ENCODE assay signal across 1 cellular context in the genomic region with DNA sequence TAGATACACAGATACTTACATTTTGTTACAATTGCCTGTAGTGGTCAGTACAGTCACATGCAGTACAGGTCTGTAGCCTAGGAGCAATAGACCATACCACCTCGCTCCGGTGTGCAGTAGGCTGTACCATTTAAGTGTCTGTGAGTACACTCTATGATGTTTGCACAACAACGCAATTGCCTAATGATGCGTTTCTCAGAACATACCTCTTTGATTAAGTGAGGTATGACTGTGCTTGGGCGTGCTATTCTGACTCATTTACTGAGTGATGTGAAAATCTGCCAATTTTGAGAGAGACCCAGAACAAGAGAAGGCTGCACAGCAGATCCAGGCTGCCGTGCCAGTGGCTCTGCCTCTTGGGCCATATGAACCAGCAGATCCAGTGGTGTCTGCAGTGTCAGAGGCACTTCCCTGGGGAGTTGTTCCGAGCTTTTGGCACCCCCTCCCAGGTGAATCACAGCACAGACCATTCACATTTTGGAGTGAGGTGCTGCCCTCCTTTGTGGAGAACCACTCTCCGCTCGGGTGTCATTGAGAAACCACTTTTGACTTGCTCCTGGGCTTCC.
TF ChIP-seq lines count a peak whose summit lies in the region.

No MANE protein-coding gene starts in this region.

TF ChIP-seq in HepG2, 621 proteins besides CTCF, POLR2A, EP300 and RAD21 (continues in another document):
- TF ChIP-seq ZBTB8A (CRISPR knock-in tag; IDR thresholded peaks at IDR 0.05; ENCODE audit: borderline replicate concordance, low read depth) = no peak
- no peak for TF ChIP-seq DDIT3 (CRISPR knock-in tag; IDR thresholded peaks at IDR 0.05)
- TF ChIP-seq CEBPG (CRISPR knock-in tag; IDR thresholded peaks at IDR 0.05) = peak; percentile 25; the same call in 1 of the 2 replicates
- TF ChIP-seq, protein P1, sequence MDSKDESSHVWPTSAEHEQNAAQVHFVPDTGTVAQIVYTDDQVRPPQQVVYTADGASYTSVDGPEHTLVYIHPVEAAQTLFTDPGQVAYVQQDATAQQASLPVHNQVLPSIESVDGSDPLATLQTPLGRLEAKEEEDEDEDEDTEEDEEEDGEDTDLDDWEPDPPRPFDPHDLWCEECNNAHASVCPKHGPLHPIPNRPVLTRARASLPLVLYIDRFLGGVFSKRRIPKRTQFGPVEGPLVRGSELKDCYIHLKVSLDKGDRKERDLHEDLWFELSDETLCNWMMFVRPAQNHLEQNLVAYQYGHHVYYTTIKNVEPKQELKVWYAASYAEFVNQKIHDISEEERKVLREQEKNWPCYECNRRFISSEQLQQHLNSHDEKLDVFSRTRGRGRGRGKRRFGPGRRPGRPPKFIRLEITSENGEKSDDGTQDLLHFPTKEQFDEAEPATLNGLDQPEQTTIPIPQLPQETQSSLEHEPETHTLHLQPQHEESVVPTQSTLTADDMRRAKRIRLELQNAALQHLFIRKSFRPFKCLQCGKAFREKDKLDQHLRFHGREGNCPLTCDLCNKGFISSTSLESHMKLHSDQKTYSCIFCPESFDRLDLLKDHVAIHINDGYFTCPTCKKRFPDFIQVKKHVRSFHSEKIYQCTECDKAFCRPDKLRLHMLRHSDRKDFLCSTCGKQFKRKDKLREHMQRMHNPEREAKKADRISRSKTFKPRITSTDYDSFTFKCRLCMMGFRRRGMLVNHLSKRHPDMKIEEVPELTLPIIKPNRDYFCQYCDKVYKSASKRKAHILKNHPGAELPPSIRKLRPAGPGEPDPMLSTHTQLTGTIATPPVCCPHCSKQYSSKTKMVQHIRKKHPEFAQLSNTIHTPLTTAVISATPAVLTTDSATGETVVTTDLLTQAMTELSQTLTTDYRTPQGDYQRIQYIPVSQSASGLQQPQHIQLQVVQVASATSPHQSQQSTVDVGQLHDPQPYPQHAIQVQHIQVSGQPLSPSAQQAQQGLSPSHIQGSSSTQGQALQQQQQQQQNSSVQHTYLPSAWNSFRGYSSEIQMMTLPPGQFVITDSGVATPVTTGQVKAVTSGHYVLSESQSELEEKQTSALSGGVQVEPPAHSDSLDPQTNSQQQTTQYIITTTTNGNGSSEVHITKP (CRISPR knock-in tag; IDR thresholded peaks at IDR 0.05; ENCODE audit: low read depth) = peak; percentile 98
- TF ChIP-seq ZHX2 (IDR thresholded peaks at IDR 0.05; ENCODE audit: low read depth) = no peak
- no peak for TF ChIP-seq ZHX2 (CRISPR knock-in tag; IDR thresholded peaks at IDR 0.05; ENCODE audit: borderline replicate concordance)
- TF ChIP-seq SATB2 (CRISPR knock-in tag; IDR thresholded peaks at IDR 0.05) = no peak
- TF ChIP-seq NCOA1 (CRISPR knock-in tag; IDR thresholded peaks at IDR 0.05) = no peak
- TF ChIP-seq KAT7 (CRISPR knock-in tag; IDR thresholded peaks at IDR 0.05; ENCODE audit: borderline replicate concordance) = no peak
- no peak for TF ChIP-seq MEIS2 (CRISPR knock-in tag; IDR thresholded peaks at IDR 0.05)
- TF ChIP-seq, protein P2, sequence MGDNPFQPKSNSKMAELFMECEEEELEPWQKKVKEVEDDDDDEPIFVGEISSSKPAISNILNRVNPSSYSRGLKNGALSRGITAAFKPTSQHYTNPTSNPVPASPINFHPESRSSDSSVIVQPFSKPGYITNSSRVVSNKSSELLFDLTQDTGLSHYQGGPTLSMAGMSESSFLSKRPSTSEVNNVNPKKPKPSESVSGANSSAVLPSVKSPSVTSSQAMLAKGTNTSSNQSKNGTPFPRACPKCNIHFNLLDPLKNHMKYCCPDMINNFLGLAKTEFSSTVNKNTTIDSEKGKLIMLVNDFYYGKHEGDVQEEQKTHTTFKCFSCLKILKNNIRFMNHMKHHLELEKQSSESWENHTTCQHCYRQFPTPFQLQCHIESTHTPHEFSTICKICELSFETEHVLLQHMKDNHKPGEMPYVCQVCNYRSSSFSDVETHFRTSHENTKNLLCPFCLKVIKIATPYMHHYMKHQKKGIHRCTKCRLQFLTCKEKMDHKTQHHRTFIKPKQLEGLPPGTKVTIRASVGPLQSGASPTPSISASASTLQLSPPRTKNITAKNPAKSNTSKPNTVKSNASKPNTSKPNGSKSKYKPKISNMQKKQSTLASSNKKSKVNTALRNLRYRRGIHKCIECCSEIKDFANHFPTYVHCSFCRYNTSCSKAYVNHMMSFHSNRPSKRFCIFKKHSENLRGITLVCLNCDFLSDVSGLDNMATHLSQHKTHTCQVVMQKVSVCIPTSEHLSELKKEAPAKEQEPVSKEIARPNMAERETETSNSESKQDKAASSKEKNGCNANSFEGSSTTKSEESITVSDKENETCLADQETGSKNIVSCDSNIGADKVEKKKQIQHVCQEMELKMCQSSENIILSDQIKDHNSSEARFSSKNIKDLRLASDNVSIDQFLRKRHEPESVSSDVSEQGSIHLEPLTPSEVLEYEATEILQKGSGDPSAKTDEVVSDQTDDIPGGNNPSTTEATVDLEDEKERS (CRISPR knock-in tag; IDR thresholded peaks at IDR 0.05) = no peak
- no peak for TF ChIP-seq ZNF674 (CRISPR knock-in tag; IDR thresholded peaks at IDR 0.05; ENCODE audit: low read depth)
- no peak for TF ChIP-seq ZNF317 (CRISPR knock-in tag; IDR thresholded peaks at IDR 0.05)
- TF ChIP-seq, protein P3, sequence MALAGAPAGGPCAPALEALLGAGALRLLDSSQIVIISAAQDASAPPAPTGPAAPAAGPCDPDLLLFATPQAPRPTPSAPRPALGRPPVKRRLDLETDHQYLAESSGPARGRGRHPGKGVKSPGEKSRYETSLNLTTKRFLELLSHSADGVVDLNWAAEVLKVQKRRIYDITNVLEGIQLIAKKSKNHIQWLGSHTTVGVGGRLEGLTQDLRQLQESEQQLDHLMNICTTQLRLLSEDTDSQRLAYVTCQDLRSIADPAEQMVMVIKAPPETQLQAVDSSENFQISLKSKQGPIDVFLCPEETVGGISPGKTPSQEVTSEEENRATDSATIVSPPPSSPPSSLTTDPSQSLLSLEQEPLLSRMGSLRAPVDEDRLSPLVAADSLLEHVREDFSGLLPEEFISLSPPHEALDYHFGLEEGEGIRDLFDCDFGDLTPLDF (CRISPR knock-in tag; IDR thresholded peaks at IDR 0.05) = no peak
- no peak for TF ChIP-seq ZNF510 (CRISPR knock-in tag; IDR thresholded peaks at IDR 0.05; ENCODE audit: low read depth)
- TF ChIP-seq RFXANK (CRISPR knock-in tag; IDR thresholded peaks at IDR 0.05) = no peak
- TF ChIP-seq ZNF577 (CRISPR knock-in tag; IDR thresholded peaks at IDR 0.05; ENCODE audit: borderline replicate concordance, low read depth) = no peak
- no peak for TF ChIP-seq ZNF780A (CRISPR knock-in tag; IDR thresholded peaks at IDR 0.05)
- TF ChIP-seq ZNF33B (CRISPR knock-in tag; IDR thresholded peaks at IDR 0.05) = no peak
- TF ChIP-seq CREB1 (IDR thresholded peaks at IDR 0.05) = no peak
- no peak; the same call in 1 of the 2 replicates for TF ChIP-seq CREB1 (CRISPR knock-in tag; IDR thresholded peaks at IDR 0.05)
- no peak for TF ChIP-seq LBX2 (CRISPR knock-in tag; IDR thresholded peaks at IDR 0.05; ENCODE audit: borderline replicate concordance)
- no peak for TF ChIP-seq ZNF770 (CRISPR knock-in tag; IDR thresholded peaks at IDR 0.05)
- TF ChIP-seq ZSCAN31 (CRISPR knock-in tag; IDR thresholded peaks at IDR 0.05; ENCODE audit: low read depth) = no peak
- no peak for TF ChIP-seq ETV5 (CRISPR knock-in tag; IDR thresholded peaks at IDR 0.05; ENCODE audit: borderline replicate concordance)
- no peak for TF ChIP-seq ZFX (CRISPR knock-in tag; IDR thresholded peaks at IDR 0.05; ENCODE audit: low read depth)
- no peak for TF ChIP-seq ZMAT3 (CRISPR knock-in tag; conservative IDR thresholded peaks at IDR 0.05)
- TF ChIP-seq, protein P4, sequence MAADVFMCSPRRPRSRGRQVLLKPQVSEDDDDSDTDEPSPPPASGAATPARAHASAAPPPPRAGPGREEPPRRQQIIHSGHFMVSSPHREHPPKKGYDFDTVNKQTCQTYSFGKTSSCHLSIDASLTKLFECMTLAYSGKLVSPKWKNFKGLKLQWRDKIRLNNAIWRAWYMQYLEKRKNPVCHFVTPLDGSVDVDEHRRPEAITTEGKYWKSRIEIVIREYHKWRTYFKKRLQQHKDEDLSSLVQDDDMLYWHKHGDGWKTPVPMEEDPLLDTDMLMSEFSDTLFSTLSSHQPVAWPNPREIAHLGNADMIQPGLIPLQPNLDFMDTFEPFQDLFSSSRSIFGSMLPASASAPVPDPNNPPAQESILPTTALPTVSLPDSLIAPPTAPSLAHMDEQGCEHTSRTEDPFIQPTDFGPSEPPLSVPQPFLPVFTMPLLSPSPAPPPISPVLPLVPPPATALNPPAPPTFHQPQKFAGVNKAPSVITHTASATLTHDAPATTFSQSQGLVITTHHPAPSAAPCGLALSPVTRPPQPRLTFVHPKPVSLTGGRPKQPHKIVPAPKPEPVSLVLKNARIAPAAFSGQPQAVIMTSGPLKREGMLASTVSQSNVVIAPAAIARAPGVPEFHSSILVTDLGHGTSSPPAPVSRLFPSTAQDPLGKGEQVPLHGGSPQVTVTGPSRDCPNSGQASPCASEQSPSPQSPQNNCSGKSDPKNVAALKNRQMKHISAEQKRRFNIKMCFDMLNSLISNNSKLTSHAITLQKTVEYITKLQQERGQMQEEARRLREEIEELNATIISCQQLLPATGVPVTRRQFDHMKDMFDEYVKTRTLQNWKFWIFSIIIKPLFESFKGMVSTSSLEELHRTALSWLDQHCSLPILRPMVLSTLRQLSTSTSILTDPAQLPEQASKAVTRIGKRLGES (CRISPR knock-in tag; IDR thresholded peaks at IDR 0.05; ENCODE audit: borderline replicate concordance) = no peak
- TF ChIP-seq, protein P5, sequence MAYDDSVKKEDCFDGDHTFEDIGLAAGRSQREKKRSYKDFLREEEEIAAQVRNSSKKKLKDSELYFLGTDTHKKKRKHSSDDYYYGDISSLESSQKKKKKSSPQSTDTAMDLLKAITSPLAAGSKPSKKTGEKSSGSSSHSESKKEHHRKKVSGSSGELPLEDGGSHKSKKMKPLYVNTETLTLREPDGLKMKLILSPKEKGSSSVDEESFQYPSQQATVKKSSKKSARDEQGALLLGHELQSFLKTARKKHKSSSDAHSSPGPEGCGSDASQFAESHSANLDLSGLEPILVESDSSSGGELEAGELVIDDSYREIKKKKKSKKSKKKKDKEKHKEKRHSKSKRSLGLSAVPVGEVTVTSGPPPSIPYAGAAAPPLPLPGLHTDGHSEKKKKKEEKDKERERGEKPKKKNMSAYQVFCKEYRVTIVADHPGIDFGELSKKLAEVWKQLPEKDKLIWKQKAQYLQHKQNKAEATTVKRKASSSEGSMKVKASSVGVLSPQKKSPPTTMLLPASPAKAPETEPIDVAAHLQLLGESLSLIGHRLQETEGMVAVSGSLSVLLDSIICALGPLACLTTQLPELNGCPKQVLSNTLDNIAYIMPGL (CRISPR knock-in tag; IDR thresholded peaks at IDR 0.05; ENCODE audit: borderline replicate concordance in 1 of 2, low read depth in 1 of 2) = no peak
- peak; percentile 33; the same call in 1 of the 2 replicates for TF ChIP-seq CEBPB (IDR thresholded peaks at IDR 0.05; ENCODE audit: borderline replicate concordance, low read depth, low read length)
- TF ChIP-seq KAT2B (IDR thresholded peaks at IDR 0.05; ENCODE audit: borderline replicate concordance, low read depth, low read length) = no peak
- TF ChIP-seq MAX (IDR thresholded peaks at IDR 0.05) = no peak
- peak; percentile 53 for TF ChIP-seq STAG1 (CRISPR knock-in tag; IDR thresholded peaks at IDR 0.05)
